Comparison of ENCODE assay signal across 24 cellular contexts in genomic region chr10:127016331-127016730, GRCh38.
"Had no signal": no experiment of that assay in that cellular context is flagged by ENCODE, and none has a peak within 500 bp of the region (broad histone marks: within the 10 kb centered on the region; RNA-seq: fewer than 3 reads in every experiment).

No MANE protein-coding gene starts in this region.

- H3K4me1 ChIP-seq: prostate gland, uterus had no signal

- FAIRE-seq: islet of Langerhans, kidney, pancreas had no signal

- H3K9me3 ChIP-seq: left lung, mucosa of descending colon, pancreas, prostate gland, suprapubic skin, thoracic aorta, tibial artery, uterus had no signal

- H3K27me3 ChIP-seq: left lung, pancreas, suprapubic skin, tibial artery, uterus had no signal

- H3K4me3 ChIP-seq: left lung, mucosa of descending colon, pancreas, prostate gland, skin epidermis, suprapubic skin, thoracic aorta, tibial artery, uterus had no signal

- H3K36me3 ChIP-seq: pancreas, prostate gland, uterus had no signal

- H3K27ac ChIP-seq: left lung, pancreas, prostate gland, skin epidermis, suprapubic skin, thoracic aorta, tibial artery, uterus had no signal

- DNase-seq: hippocampal formation; immature natural killer cell; kidney; left colon; midbrain; mucosa of descending colon; naive thymus-derived CD4-positive, alpha-beta T cell; nucleus accumbens; pancreas; retina; right cardiac atrium; stimulated activated CD4-positive, alpha-beta T cell treated with anti-CD3 and anti-CD28 coated beads, Interleukin-12 subunit alpha, Interleukin-12 subunit beta, amount 100 ng/mL, for 4 hours; stimulated activated CD4-positive, alpha-beta T cell treated with anti-CD3 and anti-CD28 coated beads, Interleukin-15, amount 100 ng/mL, for 24 hours; stimulated activated CD4-positive, alpha-beta T cell treated with anti-CD3 and anti-CD28 coated beads, Interleukin-2, amount 100 ng/mL, for 24 hours; stimulated activated CD4-positive, alpha-beta T cell treated with anti-CD3 and anti-CD28 coated beads, Interleukin-4, amount 100 ng/mL, for 24 hours; stimulated activated naive CD4-positive, alpha-beta T cell; tibial artery; uterus had no signal
